Comparison of ENCODE assay signal across 26 cellular contexts in the genomic region with DNA sequence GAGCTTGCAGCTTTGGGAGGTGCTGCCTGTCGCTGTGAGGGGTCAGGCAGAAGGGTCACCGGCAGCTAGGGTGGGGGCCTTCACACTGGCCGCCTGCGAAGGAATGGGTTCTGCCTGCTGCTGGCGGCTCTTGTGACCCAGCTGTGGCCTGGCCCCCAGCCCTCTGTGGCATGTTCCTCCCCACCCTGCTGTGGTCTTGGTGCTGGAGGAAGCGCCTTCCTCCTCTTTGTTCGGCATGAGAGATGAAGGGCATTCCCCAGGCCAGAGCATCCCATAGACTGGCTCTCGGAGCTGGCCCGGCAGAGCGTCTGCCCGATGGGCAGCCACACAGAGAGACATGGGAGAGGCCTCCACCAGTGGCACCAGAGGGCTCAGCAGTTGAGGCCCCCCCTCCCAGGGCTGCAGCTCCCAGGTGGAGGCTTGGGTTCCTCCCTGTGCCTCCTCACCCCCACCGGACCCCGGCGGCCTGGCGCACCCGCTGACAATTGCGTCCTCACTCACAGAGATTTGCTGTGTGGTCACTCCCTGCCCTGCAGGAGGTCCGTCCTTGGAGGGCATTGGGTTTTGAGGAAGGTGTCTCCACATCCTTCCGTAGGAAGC.
"Had no signal": no experiment of that assay in that cellular context is flagged by ENCODE, and none has a peak within 500 bp of the region (broad histone marks: within the 10 kb centered on the region; RNA-seq: fewer than 3 reads in every experiment).

No MANE protein-coding gene starts in this region.

- H3K4me1 ChIP-seq: body of pancreas had no signal

- H3K36me3 ChIP-seq: adrenal gland had no signal

- H3K27me3 ChIP-seq: adrenal gland, body of pancreas, dorsolateral prefrontal cortex had no signal

- H3K9me3 ChIP-seq: adrenal gland, body of pancreas had no signal

- ATAC-seq: activated CD4-positive, alpha-beta T cell treated with anti-CD3 and anti-CD28 coated beads for 36 hours; activated CD8-positive, alpha-beta memory T cell treated with anti-CD3 and anti-CD28 coated beads, Interleukin-2, amount 10 ng/mL, durations not matched to agents 7 days and 5 days; activated CD8-positive, alpha-beta T cell treated with anti-CD3 and anti-CD28 coated beads, Interleukin-2, amount 10 ng/mL, durations not matched to agents 7 days and 5 days; activated naive CD8-positive, alpha-beta T cell treated with anti-CD3 and anti-CD28 coated beads, Interleukin-2, amount 50 U/mL, for 24 hours; body of pancreas; esophagus mucosa had no signal

- DNase-seq: activated CD4-positive, alpha-beta memory T cell treated with anti-CD3 and anti-CD28 coated beads for 36 hours; activated CD4-positive, alpha-beta T cell treated with anti-CD3 and anti-CD28 coated beads for 36 hours; activated CD4-positive, alpha-beta T cell treated with anti-CD3 and anti-CD28 coated beads, Interleukin-2, amount 10 ng/mL, durations not matched to agents 24 days and 14 days; activated CD4-positive, CD25-positive, alpha-beta regulatory T cell; activated CD4-positive, CD25-positive, alpha-beta regulatory T cell treated with anti-CD3 and anti-CD28 coated beads, Interleukin-2, amount 50 U/mL, for 72 hours; activated CD8-positive, alpha-beta memory T cell treated with anti-CD3 and anti-CD28 coated beads, Interleukin-2, amount 10 ng/mL, durations not matched to agents 7 days and 5 days; activated CD8-positive, alpha-beta memory T cell treated with anti-CD3 and anti-CD28 coated beads, Interleukin-2, amount 50 U/mL, for 4 hours; activated CD8-positive, alpha-beta T cell treated with anti-CD3 and anti-CD28 coated beads, Interleukin-2, amount 10 ng/mL, durations not matched to agents 7 days and 5 days; activated effector memory CD4-positive, alpha-beta T cell treated with anti-CD3 and anti-CD28 coated beads, Interleukin-2, amount 50 U/mL, for 16 hours; activated naive CD4-positive, alpha-beta T cell treated with anti-CD3 and anti-CD28 coated beads for 36 hours; activated naive CD8-positive, alpha-beta T cell treated with anti-CD3 and anti-CD28 coated beads for 36 hours; activated naive CD8-positive, alpha-beta T cell treated with anti-CD3 and anti-CD28 coated beads, Interleukin-2, amount 50 U/mL, for 24 hours; activated T-cell treated with anti-CD3 and anti-CD28 coated beads, Interleukin-2, amount 50 U/mL, for 1 hour; activated T-cell treated with anti-CD3 and anti-CD28 coated beads, Interleukin-2, amount 50 U/mL, for 48 hours; adrenal gland; amygdala; caudate nucleus; cerebellar nuclear complex; effector memory CD4-positive, alpha-beta T cell; endodermal cell; foreskin fibroblast; T-helper 2 cell had no signal

- H3K4me3 ChIP-seq: adrenal gland, body of pancreas, coronary artery, dorsolateral prefrontal cortex had no signal

- H3K27ac ChIP-seq: adrenal gland, body of pancreas, coronary artery, dorsolateral prefrontal cortex had no signal
